Comparison of ENCODE assay signal across 27 cellular contexts in the genomic region with DNA sequence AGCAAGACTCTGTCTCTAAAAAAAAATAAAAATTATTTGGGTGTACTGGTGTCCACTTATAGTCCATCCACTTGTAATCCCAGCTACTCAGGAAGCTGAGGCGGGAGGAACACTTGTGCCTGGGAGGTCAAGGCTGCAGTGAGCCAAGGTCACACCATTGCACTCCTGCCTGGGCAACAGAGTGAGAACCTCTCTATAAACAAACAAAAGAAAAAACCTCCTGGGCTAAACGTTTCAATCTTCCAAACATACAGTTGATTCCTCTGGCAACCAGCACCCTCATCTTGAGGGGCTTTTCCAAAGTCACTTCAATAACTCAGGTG.
"Had no signal": no experiment of that assay in that cellular context is flagged by ENCODE, and none has a peak within 500 bp of the region (broad histone marks: within the 10 kb centered on the region; RNA-seq: fewer than 3 reads in every experiment).

No MANE protein-coding gene starts in this region.

- H3K27me3 ChIP-seq: stomach, suprapubic skin, testis, thyroid gland, tibial artery, tibial nerve, transverse colon, upper lobe of left lung, upper lobe of right lung, uterus, vagina had no signal

- ATAC-seq: stimulated activated effector memory CD8-positive, alpha-beta T cell treated with anti-CD3 and anti-CD28 coated beads, Interleukin-12 subunit alpha, Interleukin-12 subunit beta, amount 100 ng/mL, for 72 hours; stimulated activated memory B cell treated with anti-CD40 and anti-IgM and Interleukin-4, amounts not matched to agents 10 μg/mL and 1 μg/mL and 100 μg/mL, for 72 hours; stimulated activated naive B cell treated with anti-CD40 and anti-IgM and Interleukin-4, amounts not matched to agents 10 μg/mL and 1 μg/mL and 100 μg/mL, for 72 hours; stimulated activated naive CD8-positive, alpha-beta T cell treated with anti-CD3 and anti-CD28 coated beads, Interleukin-15, amount 100 ng/mL, for 72 hours; stimulated activated naive CD8-positive, alpha-beta T cell treated with anti-CD3 and anti-CD28 coated beads, Interleukin-15, Interleukin-2, amounts not matched to agents 100 U/mL and 50 U/mL, for 24 hours; upper lobe of right lung had no signal

- H3K9me3 ChIP-seq: suprapubic skin, testis, thoracic aorta, thyroid gland, tibial artery, transverse colon, upper lobe of left lung, upper lobe of right lung, uterus, vagina had no signal

- DNase-seq: stimulated activated CD4-positive, alpha-beta T cell treated with anti-CD3 and anti-CD28 coated beads, Interleukin-2, amount 100 ng/mL, for 48 hours; stimulated activated CD4-positive, alpha-beta T cell treated with anti-CD3 and anti-CD28 coated beads, Interleukin-4, amount 100 ng/mL, for 1 hour; stimulated activated CD4-positive, alpha-beta T cell treated with anti-CD3 and anti-CD28 coated beads, Interleukin-4, amount 100 ng/mL, for 24 hours; stimulated activated CD4-positive, alpha-beta T cell treated with anti-CD3 and anti-CD28 coated beads, Interleukin-4, amount 100 ng/mL, for 4 hours; stimulated activated CD8-positive, alpha-beta memory T cell treated with anti-CD3 and anti-CD28 coated beads, Interleukin-4, amount 100 ng/mL, for 48 hours; stimulated activated naive B cell treated with anti-CD40 and anti-IgM and Interleukin-4, amounts not matched to agents 10 μg/mL and 1 μg/mL and 100 μg/mL, for 72 hours; stimulated activated naive CD4-positive, alpha-beta T cell; stimulated activated naive CD4-positive, alpha-beta T cell treated with Interleukin-2 at 50 U/mL for 16 hours; stimulated activated naive CD8-positive, alpha-beta T cell treated with anti-CD3 and anti-CD28 coated beads, Interleukin-15, amount 100 ng/mL, for 72 hours; stimulated activated naive CD8-positive, alpha-beta T cell treated with anti-CD3 and anti-CD28 coated beads, Interleukin-15, Interleukin-2, amounts not matched to agents 100 U/mL and 50 U/mL, for 24 hours; stomach; substantia nigra; testis; thyroid gland; tibial artery; transverse colon; trophoblast cell; upper lobe of left lung; upper lobe of right lung; uterus had no signal

- FAIRE-seq: urothelium cell line had no signal

- H3K4me1 ChIP-seq: stomach, suprapubic skin, testis, thyroid gland, tibial artery, tibial nerve, transverse colon, upper lobe of left lung, upper lobe of right lung, uterus, vagina had no signal

- H3K4me3 ChIP-seq: stomach, suprapubic skin, testis, thoracic aorta, thyroid gland, tibial artery, tibial nerve, transverse colon, upper lobe of left lung, upper lobe of right lung, uterus, vagina had no signal

- H3K36me3 ChIP-seq: stomach, suprapubic skin, thoracic aorta, thyroid gland, tibial artery, tibial nerve, transverse colon, upper lobe of left lung, upper lobe of right lung, uterus, vagina had no signal

- H3K27ac ChIP-seq: stomach, suprapubic skin, testis, thoracic aorta, thyroid gland, tibial artery, transverse colon, upper lobe of left lung, upper lobe of right lung, uterus, vagina had no signal
